In the genomic region with DNA sequence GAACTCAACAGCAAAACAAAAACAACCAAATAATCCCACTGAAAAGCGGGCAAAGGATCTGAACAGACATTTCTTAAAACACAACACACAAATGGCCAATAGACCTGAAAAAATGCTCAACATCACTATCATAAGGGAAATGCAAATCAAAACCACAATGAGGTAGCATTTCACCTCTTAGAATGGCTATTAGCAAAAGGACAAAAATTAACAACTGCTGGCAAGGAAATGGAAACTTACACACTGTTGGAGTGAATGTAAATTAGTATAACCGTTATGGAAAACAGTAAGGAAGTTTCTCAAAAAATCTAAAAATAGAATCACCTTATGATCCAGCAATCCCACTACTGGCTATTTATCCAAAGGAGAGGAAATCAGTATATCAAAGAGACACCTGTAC, we compare ENCODE assay signal across 10 cellular contexts. TPM values are rescaled to one million over a fixed set of nuclear protein-coding genes. Genes with fewer than 3 reads are reported as not detected.
A peak's percentile ranks its signal among the peaks of the same experiment; 100 is the strongest.
DNase-seq lines count a peak whose midpoint lies in the region; ATAC-seq, FAIRE-seq and TF ChIP-seq lines count a peak whose summit lies in the region.
"Had no signal": no experiment of that assay in that cellular context is flagged by ENCODE, and none has a peak within 500 bp of the region (broad histone marks: within the 10 kb centered on the region; RNA-seq: fewer than 3 reads in every experiment).

No MANE protein-coding gene starts in this region.

- no TSS peak for BruUV-seq in GM12878 (replicated peaks; lab: Mats Ljungman, UMichigan)

- H3K4me2 ChIP-seq in GM12878 (ENCODE audit: control insufficient read depth, insufficient read depth), result peak overlapping the region; percentile 44; the same call in 1 of the 2 replicates

- H3K4me3 ChIP-seq in GM12878, result no peak overlapping the region

- FAIRE-seq in GM12878 (lab: Jason Lieb, UNC) (no peak), D721Med (lab: Jason Lieb, UNC) (no peak)

- peak; percentile 12; the same call in 1 of the 2 replicates for TF ChIP-seq RAD21 in GM12878 (IDR thresholded peaks at IDR 0.05; ENCODE audit: insufficient read depth, low read depth, low read length)

- peak; percentile 92 for ATAC-seq in GM18867 (IDR thresholded peaks at IDR 0.05; ENCODE audit: unreplicated experiment)
- peak; percentile 85 for ATAC-seq in GM21423 (IDR thresholded peaks at IDR 0.05; ENCODE audit: unreplicated experiment)
- peak; percentile 88 for ATAC-seq in HG03108 (IDR thresholded peaks at IDR 0.05; ENCODE audit: unreplicated experiment)
- ATAC-seq in GM12878, result peak; percentile 81
- ATAC-seq: foreskin keratinocyte, HCT116, PC-3 had no signal

- peaks cover 2% of the 10 kb centered on the region; the same call in 1 of the 2 replicates for H4K20me1 ChIP-seq in GM12878 (ENCODE audit: control insufficient read depth, insufficient read depth)

- peaks cover 18% of the 10 kb centered on the region for H3K79me2 ChIP-seq in GM12878 (ENCODE audit: control insufficient read depth, insufficient read depth, low read length)

- H3K36me3 ChIP-seq in GM12878 (ENCODE audit: control insufficient read depth in 2 of 2, insufficient read depth in 2 of 2, low read length in 1 of 2), result peaks cover 11 to 28% of the 10 kb centered on the region in 2 experiments

- peak overlapping the region; percentile 61 for H3K27ac ChIP-seq in GM12878 (ENCODE audit: control insufficient read depth, insufficient read depth)
- H3K27ac ChIP-seq: foreskin keratinocyte had no signal

- no peaks in the 10 kb centered on the region for H3K27me3 ChIP-seq in GM12878 (replicated peaks in 1 of 2; ENCODE audit: control insufficient read depth in 2 of 2, insufficient read depth in 2 of 2, low read length in 1 of 2)
- H3K27me3 ChIP-seq: foreskin keratinocyte had no signal

- peak; percentile 31 for DNase-seq in GM12878 (ENCODE audit: low read depth, low spot score)
- no peak for DNase-seq in D721Med (ENCODE audit: insufficient read length, low spot score)
- no peak for DNase-seq in COR-L47 (lab: John Stamatoyannopoulos, UW)
- no peak for DNase-seq in activated CD4-positive, alpha-beta T cell treated with anti-CD3 and anti-CD28 coated beads for 1 hour
- DNase-seq: foreskin keratinocyte, PC-3 had no signal

- in situ Hi-C loops in GM12878 (cut with MboI), result no loop called here

- RAD21 ChIA-PET in GM12878 (lab: Charles Lee; ENCODE audit: unreplicated experiment), result interaction anchor here (1.0 to 1.3 kb wide), 3 partner anchors 21 to 36 kb away, joined by 3 to 4 read pairs (median 3); a partner anchor contains a TSS

- peaks cover 21% of the 10 kb centered on the region for H3K4me1 ChIP-seq in GM12878 (ENCODE audit: control insufficient read depth, insufficient read depth, low read length)
- H3K4me1 ChIP-seq: foreskin keratinocyte had no signal

- H2AFZ ChIP-seq in GM12878 (ENCODE audit: control insufficient read depth, low read depth, low read length), result no peak overlapping the region

- WGBS in GM12878 (ENCODE audit: insufficient coverage, insufficient replicate concordance, low lambda C conversion rate, missing lambda C conversion rate), result 7% methylated on average over 2 of the region's 2 CpGs

- SMC1A ChIA-PET in GM12878 (lab: Charles Lee; ENCODE audit: uncharacterized antibody, unreplicated experiment), result interaction anchor here (0.6 to 1.3 kb wide), 5 partner anchors 18 to 183 kb away, joined by 3 read pairs; no protein-coding TSS in a partner anchor

- CTCF ChIA-PET in GM12878 (lab: Yijun Ruan, JAX), result interaction anchor here (0.8 to 1.2 kb wide), 6 partner anchors 41 to 1467 kb away, joined by 3 to 4 read pairs (median 4); no protein-coding TSS in a partner anchor

- H3K9ac ChIP-seq in GM12878 (ENCODE audit: control insufficient read depth, insufficient read depth, low read length), result no peak overlapping the region

- no peak for TF ChIP-seq POLR2A in GM12878 (IDR thresholded peaks at IDR 0.05; ENCODE audit: low read depth, low read length)

- H3K9me3 ChIP-seq in GM12878 (replicated peaks; ENCODE audit: control insufficient read depth, insufficient read depth, low read length), result no peaks in the 10 kb centered on the region

- no peak for TF ChIP-seq CTCF in GM12878 (IDR thresholded peaks at IDR 0.05 in 2 of 3, conservative IDR thresholded peaks at IDR 0.05 in 1 of 3; ENCODE audit: control insufficient read depth in 2 of 3, extremely low read depth in 1 of 3, insufficient read depth in 1 of 3, low read depth in 3 of 3, low read length in 3 of 3)
- TF ChIP-seq CTCF in D721Med (IDR thresholded peaks at IDR 0.05; ENCODE audit: insufficient read depth, missing control alignments), result no peak

- POLR2A ChIA-PET in GM12878 (lab: Charles Lee), result no interaction called here

- intact Hi-C loops in GM12878 (cut with micrococcal nuclease; ENCODE audit: unreplicated experiment), result no loop called here

- no peak for TF ChIP-seq EP300 in GM12878 (IDR thresholded peaks at IDR 0.05; ENCODE audit: borderline replicate concordance in 1 of 2, control insufficient read depth in 1 of 2, low read depth in 2 of 2, low read length in 2 of 2)

TF ChIP-seq in GM12878, 131 proteins besides CTCF, POLR2A, EP300 and RAD21 (continues in another document):
- TF ChIP-seq ZBED1 (IDR thresholded peaks at IDR 0.05; ENCODE audit: borderline replicate concordance), result no peak
- TF ChIP-seq PAX8 (IDR thresholded peaks at IDR 0.05), result no peak
- no peak for TF ChIP-seq HCFC1 (IDR thresholded peaks at IDR 0.05; ENCODE audit: low read length)
- TF ChIP-seq CHD4 (IDR thresholded peaks at IDR 0.05), result no peak
- TF ChIP-seq SUZ12 (IDR thresholded peaks at IDR 0.05; ENCODE audit: unreplicated experiment), result no peak
- TF ChIP-seq POLR2AphosphoS2 (IDR thresholded peaks at IDR 0.05; ENCODE audit: low read depth, low read length), result no peak
- no peak for TF ChIP-seq HDGF (IDR thresholded peaks at IDR 0.05)
- peak; percentile 85 for TF ChIP-seq RUNX3 (IDR thresholded peaks at IDR 0.05; ENCODE audit: low read length)
- TF ChIP-seq SUPT20H (IDR thresholded peaks at IDR 0.05; ENCODE audit: borderline replicate concordance, control insufficient read depth, low read depth, low read length), result no peak
- no peak for TF ChIP-seq CREB1 (IDR thresholded peaks at IDR 0.05; ENCODE audit: low read depth)
- TF ChIP-seq, protein P1, sequence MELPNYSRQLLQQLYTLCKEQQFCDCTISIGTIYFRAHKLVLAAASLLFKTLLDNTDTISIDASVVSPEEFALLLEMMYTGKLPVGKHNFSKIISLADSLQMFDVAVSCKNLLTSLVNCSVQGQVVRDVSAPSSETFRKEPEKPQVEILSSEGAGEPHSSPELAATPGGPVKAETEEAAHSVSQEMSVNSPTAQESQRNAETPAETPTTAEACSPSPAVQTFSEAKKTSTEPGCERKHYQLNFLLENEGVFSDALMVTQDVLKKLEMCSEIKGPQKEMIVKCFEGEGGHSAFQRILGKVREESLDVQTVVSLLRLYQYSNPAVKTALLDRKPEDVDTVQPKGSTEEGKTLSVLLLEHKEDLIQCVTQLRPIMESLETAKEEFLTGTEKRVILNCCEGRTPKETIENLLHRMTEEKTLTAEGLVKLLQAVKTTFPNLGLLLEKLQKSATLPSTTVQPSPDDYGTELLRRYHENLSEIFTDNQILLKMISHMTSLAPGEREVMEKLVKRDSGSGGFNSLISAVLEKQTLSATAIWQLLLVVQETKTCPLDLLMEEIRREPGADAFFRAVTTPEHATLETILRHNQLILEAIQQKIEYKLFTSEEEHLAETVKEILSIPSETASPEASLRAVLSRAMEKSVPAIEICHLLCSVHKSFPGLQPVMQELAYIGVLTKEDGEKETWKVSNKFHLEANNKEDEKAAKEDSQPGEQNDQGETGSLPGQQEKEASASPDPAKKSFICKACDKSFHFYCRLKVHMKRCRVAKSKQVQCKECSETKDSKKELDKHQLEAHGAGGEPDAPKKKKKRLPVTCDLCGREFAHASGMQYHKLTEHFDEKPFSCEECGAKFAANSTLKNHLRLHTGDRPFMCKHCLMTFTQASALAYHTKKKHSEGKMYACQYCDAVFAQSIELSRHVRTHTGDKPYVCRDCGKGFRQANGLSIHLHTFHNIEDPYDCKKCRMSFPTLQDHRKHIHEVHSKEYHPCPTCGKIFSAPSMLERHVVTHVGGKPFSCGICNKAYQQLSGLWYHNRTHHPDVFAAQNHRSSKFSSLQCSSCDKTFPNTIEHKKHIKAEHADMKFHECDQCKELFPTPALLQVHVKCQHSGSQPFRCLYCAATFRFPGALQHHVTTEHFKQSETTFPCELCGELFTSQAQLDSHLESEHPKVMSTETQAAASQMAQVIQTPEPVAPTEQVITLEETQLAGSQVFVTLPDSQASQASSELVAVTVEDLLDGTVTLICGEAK (IDR thresholded peaks at IDR 0.05; ENCODE audit: borderline replicate concordance), result no peak
- TF ChIP-seq STAT1 (conservative IDR thresholded peaks at IDR 0.05), result no peak
- no peak for TF ChIP-seq POLR2AphosphoS5 (IDR thresholded peaks at IDR 0.05; ENCODE audit: low read length)

RNA-seq across cellular contexts. Expression of a gene that starts 20.9 kb away (rescaled TPM):
- total RNA-seq in GM12878 (2013; cell fraction: nucleolus; rRNA removed), result 13.0 and 14.2 TPM in 2 replicates
- total RNA-seq in GM12878 (2014; rRNA removed) (3.7 and 4.6 TPM in 2 replicates), GM12878 (2014; rRNA removed; fragmentation: Illumina TruSeq; extraction: Trizol) (4.1 and 4.3 TPM in 2 replicates), GM12878 (2021) (3.8 and 4.5 TPM in 2 replicates)
- polyA plus RNA-seq in GM12878 (2011; ENCODE audit: low read depth), result 1.9 TPM
- polyA plus RNA-seq in GM12878 (2011; rRNA removed) (7.4 and 12.3 TPM in 2 replicates), GM12878 (2014; fragmentation: Illumina TruSeq; extraction: Trizol) (3.9 and 6.2 TPM in 2 replicates), GM12878 (2014; fragmentation: Nextera tagmentation; extraction: Ambion mirVana) (1 to 10 TPM; 1.4 to 1.5 TPM), GM12878 (2014; rRNA removed) (2.7 and 3.2 TPM in 2 replicates), GM12878 (2016; fragmentation: Nextera tagmentation; extraction: Ambion mirVana) (1 to 10 TPM; 2.9 to 3.4 TPM)
- polyA plus RNA-seq in GM12878 (2011; cell fraction: cytosol; rRNA removed), result 1.8 and 2.6 TPM in 2 replicates
- 5.3 and 7.2 TPM in 2 replicates for polyA plus RNA-seq in GM12878 (2011; cell fraction: nucleus; rRNA removed)
- 5.4 and 6.0 TPM in 2 replicates for polyA plus RNA-seq in GM12878 (2012)
- 1.7 and 2.9 TPM in 2 replicates for polyA minus RNA-seq in GM12878 (2011; rRNA and poly(A)+ RNA removed)
- polyA minus RNA-seq in GM12878 (2011; cell fraction: cytosol; rRNA and poly(A)+ RNA removed), result 1.5 and 1.6 TPM in 2 replicates
- 2.7 and 3.8 TPM in 2 replicates for polyA minus RNA-seq in GM12878 (2011; cell fraction: nucleus; rRNA and poly(A)+ RNA removed)
